Comparison of ENCODE assay signal across 8 cellular contexts in the genomic region with DNA sequence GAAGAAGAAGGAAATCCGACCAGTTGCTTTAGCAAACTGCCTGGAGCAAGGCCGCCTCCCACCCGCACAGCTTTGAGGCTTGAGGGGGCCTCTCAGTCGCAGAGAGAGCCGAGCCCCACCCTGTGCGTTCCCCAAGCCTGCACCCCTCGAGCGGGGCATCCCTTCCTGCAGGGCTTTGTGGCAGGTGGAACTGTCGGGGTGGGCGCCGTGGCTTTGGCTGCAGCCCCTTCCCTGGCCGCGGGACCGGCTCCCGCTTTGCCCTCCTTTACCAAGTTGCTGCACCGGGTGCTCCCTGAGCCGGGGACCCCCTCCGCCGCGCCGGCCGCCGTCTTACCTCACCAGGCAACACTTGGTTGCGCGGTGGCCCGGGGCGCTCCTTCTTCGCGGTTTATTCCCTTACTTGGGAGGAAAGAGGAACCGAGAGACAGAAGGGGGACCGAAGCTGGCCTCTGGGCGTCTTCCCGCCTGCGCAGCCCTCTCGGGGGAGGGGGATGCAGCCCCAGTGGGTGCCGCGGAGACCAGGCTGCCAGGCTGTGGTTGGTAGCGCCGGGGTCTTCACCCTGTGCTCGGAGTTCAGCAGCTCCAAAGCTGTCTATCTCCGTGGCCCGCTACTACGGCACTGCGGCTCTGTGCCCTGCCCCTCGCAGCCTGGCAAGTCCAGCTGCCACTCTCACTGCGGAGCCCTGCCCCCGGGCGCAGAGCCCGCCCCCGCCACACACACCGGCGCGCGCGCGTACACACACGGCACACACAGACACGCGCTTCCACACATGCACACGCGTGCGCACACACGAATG. TPM values are rescaled to one million over a fixed set of nuclear protein-coding genes. Genes with fewer than 3 reads are reported as not detected.
DNase-seq lines count a peak whose midpoint lies in the region; ATAC-seq, FAIRE-seq and TF ChIP-seq lines count a peak whose summit lies in the region.

Gene DGKG, minus strand, starts transcription at position 623 of the 797 bp plus-strand sequence. CDS start 41,775 bp downstream, outside the sequence.

- no peak within 1 kb of the TSS for H3K27ac Mint-ChIP-seq in T-helper 17 cell

- peaks cover 75% of the 10 kb centered on the region for H3K27me3 Mint-ChIP-seq in T-helper 17 cell

- H2BK5ac ChIP-seq in H1 (ENCODE audit: low read depth, low read length) = no peak within 1 kb of the TSS

- no peak within 1 kb of the TSS for H2AK5ac ChIP-seq in H1 (ENCODE audit: low read depth, low read length)

- DNase-seq in DMS 273 treated with DMSO at 0.1 percent for 48 hours (lab: John Stamatoyannopoulos, UW) (peak; percentile 55), T-helper 17 cell (no peak), H1 (ENCODE audit: low read depth in 1 of 2, low spot score in 2 of 2) (peak in 1 of 2 experiments; percentile 72), HPDE6-E6E7 (ENCODE audit: extremely low spot score) (no peak)

- POLR2A ChIA-PET in H1 (lab: Charles Lee; ENCODE audit: partially characterized antibody) = interaction anchor here (0.9 kb wide), 1 partner anchor 52 kb away, joined by 3 read pairs; no protein-coding TSS in a partner anchor

- no peaks in the 10 kb centered on the region for H3K9me3 ChIP-seq in HUES6 (ENCODE audit: control insufficient read depth, insufficient read depth, low read depth, low read length)
- no peaks in the 10 kb centered on the region for H3K9me3 ChIP-seq in T-helper 17 cell (ENCODE audit: control insufficient read depth, low read length, poor library complexity, severe bottlenecking)
- H3K9me3 ChIP-seq in H1 (ENCODE audit: insufficient read depth in 2 of 2, low read depth in 1 of 2, low read length in 1 of 2) = no peaks in the 10 kb centered on the region
- no peaks in the 10 kb centered on the region for H3K9me3 ChIP-seq in mononuclear cell (ENCODE audit: low read depth, low read length)

- no peak within 1 kb of the TSS for H2BK12ac ChIP-seq in H1 (ENCODE audit: low read depth, low read length)

- H4K5ac ChIP-seq in H1 (ENCODE audit: insufficient read length, low read depth, low read length) = no peak within 1 kb of the TSS

- no peak within 1 kb of the TSS for H3K4ac ChIP-seq in H1 (replicated peaks; ENCODE audit: insufficient read length, low read depth, low read length)

- 0 out of 2 replicates have a peak within 1 kb of the TSS, but pooled peaks have one; percentile 29 for H2BK15ac ChIP-seq in H1 (ENCODE audit: low read length)

- H3K27me3 ChIP-seq in HUES6 (ENCODE audit: control insufficient read depth, insufficient read depth, low read length) = peaks cover 88% of the 10 kb centered on the region
- peaks cover 35 to 50% (median 43%) of the 10 kb centered on the region in 4 experiments for H3K27me3 ChIP-seq in H1 (replicated peaks in 1 of 4; ENCODE audit: control insufficient read depth in 3 of 4, extremely low read depth in 1 of 4, insufficient read depth in 3 of 4, low read length in 3 of 4)
- H3K27me3 ChIP-seq in mononuclear cell (ENCODE audit: insufficient read depth, low read length) = peaks cover 6% of the 10 kb centered on the region

- TF ChIP-seq RAD21 in H1 (IDR thresholded peaks at IDR 0.05 in 1 of 2, conservative IDR thresholded peaks at IDR 0.05 in 1 of 2; ENCODE audit: low read depth in 2 of 2, low read length in 2 of 2) = no peak

- H3K36me3 ChIP-seq in HUES6 (ENCODE audit: control insufficient read depth, insufficient read depth, low read length) (no peaks in the 10 kb centered on the region), H1 (ENCODE audit: control insufficient read depth in 2 of 4, insufficient read depth in 4 of 4, low read length in 3 of 4) (no peaks in the 10 kb centered on the region)

- ATAC-seq in GM19438 (IDR thresholded peaks at IDR 0.05; ENCODE audit: low read depth, unreplicated experiment) (peak; percentile 76), T-helper 17 cell (peak; percentile 72)

- H3K4me1 Mint-ChIP-seq in T-helper 17 cell = peaks cover 14% of the 10 kb centered on the region

- peaks cover 14% of the 10 kb centered on the region for H3K23me2 ChIP-seq in H1 (ENCODE audit: low read depth, low read length)

- CTCF ChIA-PET in H1 (lab: Charles Lee; ENCODE audit: partially characterized antibody) = interaction anchor here (1.1 kb wide), 1 partner anchor 120 kb away, joined by 3 read pairs; no protein-coding TSS in a partner anchor

- H4K20me1 ChIP-seq in H1 (replicated peaks in 1 of 2; ENCODE audit: control insufficient read depth in 1 of 2, insufficient read depth in 2 of 2, low read length in 2 of 2) = no peaks in the 10 kb centered on the region

- FAIRE-seq in H1 (lab: Jason Lieb, UNC) = no peak

- H2BK20ac ChIP-seq in H1 (ENCODE audit: low read length) = no peak within 1 kb of the TSS

- H3K27ac ChIP-seq in HUES6 (ENCODE audit: low read depth, low read length) (no peak within 1 kb of the TSS), H1 (ENCODE audit: low read depth, low read length) (no peak within 1 kb of the TSS), temporal lobe (ENCODE audit: low read depth, low read length) (peak within 1 kb of the TSS; percentile 36)

- TF ChIP-seq POLR2A in H1 (IDR thresholded peaks at IDR 0.05; ENCODE audit: control extremely low read depth in 1 of 2, low read depth in 2 of 2, low read length in 2 of 2) = no peak

- no peaks in the 10 kb centered on the region for H3K79me2 ChIP-seq in H1 (ENCODE audit: control insufficient read depth in 1 of 2, insufficient read depth in 2 of 2, low read length in 2 of 2)

- no peak for TF ChIP-seq EP300 in H1 (IDR thresholded peaks at IDR 0.05; ENCODE audit: borderline replicate concordance in 1 of 2, low read depth in 2 of 2, low read length in 2 of 2)

- no peak for TF ChIP-seq CTCF in H1 (IDR thresholded peaks at IDR 0.05; ENCODE audit: control extremely low read depth in 1 of 3, insufficient read depth in 1 of 3, low read depth in 1 of 3, low read length in 3 of 3)

- peak within 1 kb of the TSS; percentile 96 to 98 for H3K4me2 ChIP-seq in H1 (ENCODE audit: insufficient read depth in 1 of 2, low read depth in 2 of 2, low read length in 2 of 2)

- H3K4me3 Mint-ChIP-seq in T-helper 17 cell = peak within 1 kb of the TSS; percentile 73

- no peak within 1 kb of the TSS for H3K18ac ChIP-seq in H1 (ENCODE audit: extremely low read depth, low read length)

- no peak within 1 kb of the TSS for H3K56ac ChIP-seq in H1 (replicated peaks; ENCODE audit: insufficient read length, low read depth, low read length)

- no peak within 1 kb of the TSS for H3K14ac ChIP-seq in H1 (ENCODE audit: insufficient read length)

- H3K79me1 ChIP-seq in H1 (ENCODE audit: low read depth, low read length) = no peaks in the 10 kb centered on the region

- H4K8ac ChIP-seq in H1 (ENCODE audit: extremely low read depth, insufficient read depth, low read length) = no peak within 1 kb of the TSS

- H3K4me3 ChIP-seq in HUES6 (ENCODE audit: low read depth, low read length) (peak within 1 kb of the TSS; percentile 55), H1 (ENCODE audit: extremely low read depth in 1 of 4, insufficient read depth in 2 of 4, low read depth in 3 of 4, low read length in 4 of 4) (peak within 1 kb of the TSS; percentile 48 to 68 (median 56)), mononuclear cell (ENCODE audit: low read length) (peak within 1 kb of the TSS; percentile 54)

- H2AFZ ChIP-seq in H1 (ENCODE audit: low read length) = 0 out of 2 replicates have a peak within 1 kb of the TSS, but pooled peaks have one; percentile 81

- H3K36me3 Mint-ChIP-seq in T-helper 17 cell (ENCODE audit: low read depth) = peaks cover 6% of the 10 kb centered on the region

- no peak within 1 kb of the TSS for H2BK120ac ChIP-seq in H1 (replicated peaks; ENCODE audit: low read depth, low read length)

- H3K23ac ChIP-seq in H1 (ENCODE audit: insufficient read length) = no peak within 1 kb of the TSS

- 4% methylated on average over 55 of the region's 63 CpGs; no CpG with 5 or more reads in 1 of the 2 experiments for WGBS in H1 (ENCODE audit: extremely low coverage in 1 of 2, insufficient coverage in 1 of 2, insufficient read length in 1 of 2, insufficient replicate concordance in 2 of 2, low coverage in 1 of 2, low lambda C conversion rate in 2 of 2, missing lambda C conversion rate in 1 of 2), 2 experiments

- H3K4me1 ChIP-seq in HUES6 (ENCODE audit: control insufficient read depth, insufficient read depth, low read length) (peaks cover 7% of the 10 kb centered on the region), H1 (replicated peaks in 1 of 4; ENCODE audit: control insufficient read depth in 3 of 4, insufficient read depth in 4 of 4, low read length in 3 of 4) (peaks cover 3 to 15% (median 8%) of the 10 kb centered on the region in 4 experiments; a peak in 6 of 7 replicates), mononuclear cell (ENCODE audit: insufficient read depth, low read length) (peaks cover 72% of the 10 kb centered on the region)

- no peak within 1 kb of the TSS for H4K91ac ChIP-seq in H1 (replicated peaks; ENCODE audit: insufficient read length, low read length)

- H3K9ac ChIP-seq in HUES6 (ENCODE audit: low read length) (no peak within 1 kb of the TSS), H1 (replicated peaks in 1 of 4; ENCODE audit: extremely low read depth in 1 of 4, low read depth in 3 of 4, low read length in 3 of 4) (0 out of 7 replicates have a peak within 1 kb of the TSS, but pooled peaks of 1 of the 4 experiments have one; percentile 27)

TF ChIP-seq in H1, 55 proteins besides CTCF, POLR2A, EP300 and RAD21 (continues in another document):
- TF ChIP-seq SUZ12 (IDR thresholded peaks at IDR 0.05; ENCODE audit: low read length) (peak; percentile 96), RBBP5 (IDR thresholded peaks at IDR 0.05; ENCODE audit: borderline replicate concordance, low read depth, low read length) (0 out of 2 replicates have a peak, but pooled peaks have one; percentile 30), CTBP2 (IDR thresholded peaks at IDR 0.05; ENCODE audit: borderline replicate concordance, insufficient read depth, insufficient read length, low read length) (no peak), KDM4A (IDR thresholded peaks at IDR 0.05; ENCODE audit: low read depth, low read length, severe bottlenecking) (peak; percentile 63), SP4 (IDR thresholded peaks at IDR 0.05; ENCODE audit: low read length) (0 out of 2 replicates have a peak, but pooled peaks have one; percentile 34), RXRA (IDR thresholded peaks at IDR 0.05; ENCODE audit: insufficient read depth, low read depth, low read length) (no peak), SIRT6 (IDR thresholded peaks at IDR 0.05; ENCODE audit: low read length) (no peak), CHD2 (IDR thresholded peaks at IDR 0.05; ENCODE audit: low read length) (no peak)

RNA-seq across cellular contexts. Expression of gene DGKG, which starts in this region (rescaled TPM):
- total RNA-seq in T-helper 17 cell (1 to 10 TPM; 1.9 to 2.6 TPM), mononuclear cell (2.5 TPM), temporal lobe (3.7 TPM)
- 0.30 TPM in 1 of 2 replicates, not detected in the other for total RNA-seq in H1 (2021; fragmentation: NEBNext Ultra II Directional; extraction: Animal tissue kit (Norgen Biotek cat#: 25700))
- polyA plus RNA-seq in H1 (2011; rRNA removed) = 0.13 and 0.48 TPM in 2 replicates
- polyA plus RNA-seq in H1 (2011; cell fraction: cytosol; rRNA removed) = 0.05 TPM
- polyA plus RNA-seq in H1 (2011; cell fraction: nucleus; rRNA removed) = 0.30 TPM
- polyA plus RNA-seq in H1 (2012, experiment 1 of 2) = 0.07 to 0.31 TPM (median 0.15 TPM) in 4 replicates
- polyA plus RNA-seq in H1 (2012, experiment 2 of 2) = not detected
- polyA plus RNA-seq in H1 (2013, experiment 1 of 2) = 0.20 TPM
- 0.13 TPM for polyA plus RNA-seq in H1 (2013, experiment 2 of 2)
- polyA minus RNA-seq in H1 (2011; rRNA and poly(A)+ RNA removed) = 0.22 and 0.34 TPM in 2 replicates
- polyA minus RNA-seq in H1 (2011; cell fraction: cytosol; rRNA and poly(A)+ RNA removed) = not detected
- polyA minus RNA-seq in H1 (2011; cell fraction: nucleus; rRNA and poly(A)+ RNA removed) = 0.50 TPM
